ENCODE assay signal across 9 cellular contexts in the genomic region with DNA sequence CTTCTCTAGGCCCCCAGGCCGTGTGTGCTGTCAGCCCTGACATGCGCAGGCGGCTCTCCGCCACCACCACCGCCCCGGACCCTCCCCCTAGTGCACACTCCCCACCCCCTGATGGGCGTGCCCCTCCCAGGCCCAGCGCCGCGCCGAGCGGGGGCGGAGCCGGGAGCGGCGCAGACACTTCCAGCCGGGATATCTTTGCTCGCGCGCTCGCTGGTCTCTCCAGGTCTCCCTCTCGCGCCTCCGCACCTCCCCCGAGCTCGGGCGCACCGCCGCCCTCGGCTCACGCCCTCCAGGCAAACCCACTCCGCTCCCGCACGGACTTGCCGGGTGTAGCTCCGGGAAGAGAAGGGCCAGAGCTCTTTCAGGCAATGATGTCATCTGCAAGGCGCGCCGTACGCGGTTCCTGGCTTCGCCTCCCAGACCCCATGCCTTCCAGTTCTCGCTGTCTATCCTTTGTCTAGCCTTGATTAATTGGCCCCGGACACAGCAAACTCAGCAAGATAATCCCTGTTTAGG. TPM values are rescaled to one million over a fixed set of nuclear protein-coding genes. Genes with fewer than 3 reads are reported as not detected.
DNase-seq lines count a peak whose midpoint lies in the region; ATAC-seq and TF ChIP-seq lines count a peak whose summit lies in the region.
"Had no signal": no experiment of that assay in that cellular context is flagged by ENCODE, and none has a peak within 500 bp of the region (broad histone marks: within the 10 kb centered on the region; RNA-seq: fewer than 3 reads in every experiment).

A gene with protein sequence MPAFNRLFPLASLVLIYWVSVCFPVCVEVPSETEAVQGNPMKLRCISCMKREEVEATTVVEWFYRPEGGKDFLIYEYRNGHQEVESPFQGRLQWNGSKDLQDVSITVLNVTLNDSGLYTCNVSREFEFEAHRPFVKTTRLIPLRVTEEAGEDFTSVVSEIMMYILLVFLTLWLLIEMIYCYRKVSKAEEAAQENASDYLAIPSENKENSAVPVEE (minus strand): TSS at position 59 of the 516 bp plus-strand sequence. CDS start 823 bp downstream, outside the sequence.

- H3K9me3 ChIP-seq in mucosa of stomach (ENCODE audit: control insufficient read depth, low read length): no peaks in the 10 kb centered on the region
- H3K9me3 ChIP-seq in thyroid gland: no peaks in the 10 kb centered on the region

- intact Hi-C loops in thyroid gland (cut with DNase I): no loop called here

- peaks cover 55% of the 10 kb centered on the region for H3K27me3 Mint-ChIP-seq in activated naive CD4-positive, alpha-beta T cell treated with anti-CD3 and anti-CD28 coated beads, Interleukin-2, amount 10 ng/mL, durations not matched to agents 7 days and 5 days

- DNase-seq in activated naive CD4-positive, alpha-beta T cell treated with anti-CD3 and anti-CD28 coated beads, Interleukin-2, amount 10 ng/mL, durations not matched to agents 7 days and 5 days: peak; percentile 50
- DNase-seq in activated naive CD4-positive, alpha-beta T cell treated with Interleukin-2 at 50 U/mL for 16 hours: no peak
- DNase-seq in NCI-H187 (lab: John Stamatoyannopoulos, UW) (peak; percentile 59 to 80), fibroblast of gingiva (ENCODE audit: low read depth) (peak; percentile 6), thyroid gland (peak; percentile 72 to 78)
- DNase-seq in activated CD4-positive, alpha-beta T cell treated with anti-CD3 and anti-CD28 coated beads, Interleukin-2, amount 50 U/mL, for 48 hours: peak; percentile 37 to 51

- no peak within 1 kb of the TSS for H3K27ac Mint-ChIP-seq in activated naive CD4-positive, alpha-beta T cell treated with anti-CD3 and anti-CD28 coated beads, Interleukin-2, amount 10 ng/mL, durations not matched to agents 7 days and 5 days

- H3K9me3 Mint-ChIP-seq in activated naive CD4-positive, alpha-beta T cell treated with anti-CD3 and anti-CD28 coated beads, Interleukin-2, amount 10 ng/mL, durations not matched to agents 7 days and 5 days: peaks cover 12% of the 10 kb centered on the region

- H3K4me1 ChIP-seq in mucosa of stomach (ENCODE audit: control insufficient read depth, insufficient read depth, low read length) (peaks cover 5% of the 10 kb centered on the region), thyroid gland (peaks cover 11 to 13% of the 10 kb centered on the region in 2 donors)

- TF ChIP-seq CTCF in thyroid gland (IDR thresholded peaks at IDR 0.05): no peak

- H3K27ac ChIP-seq in thyroid gland: peak within 1 kb of the TSS; percentile 45 to 69 (median 58)

- peak within 1 kb of the TSS; percentile 66 for H3K4me3 Mint-ChIP-seq in activated naive CD4-positive, alpha-beta T cell treated with anti-CD3 and anti-CD28 coated beads, Interleukin-2, amount 10 ng/mL, durations not matched to agents 7 days and 5 days

- peaks cover 5% of the 10 kb centered on the region for H3K36me3 Mint-ChIP-seq in activated naive CD4-positive, alpha-beta T cell treated with anti-CD3 and anti-CD28 coated beads, Interleukin-2, amount 10 ng/mL, durations not matched to agents 7 days and 5 days

- ATAC-seq in HG02610 (IDR thresholded peaks at IDR 0.05; ENCODE audit: unreplicated experiment): no peak

- 1 to 11% methylated on average over 8 to 37 of the region's 44 CpGs for WGBS in thyroid gland, 2 donors

- H3K27me3 ChIP-seq in mucosa of stomach (ENCODE audit: control insufficient read depth, insufficient read depth, low read length): peaks cover 11% of the 10 kb centered on the region
- no peaks in the 10 kb centered on the region for H3K27me3 ChIP-seq in thyroid gland

- peaks cover 19% of the 10 kb centered on the region for H3K4me1 Mint-ChIP-seq in activated naive CD4-positive, alpha-beta T cell treated with anti-CD3 and anti-CD28 coated beads, Interleukin-2, amount 10 ng/mL, durations not matched to agents 7 days and 5 days

- H3K4me3 ChIP-seq in mucosa of stomach (ENCODE audit: low read length): peak within 1 kb of the TSS; percentile 40
- H3K4me3 ChIP-seq in thyroid gland (replicated peaks in 1 of 3): peak within 1 kb of the TSS; percentile 27 to 66 (median 43)

- peak in 1 of 2 donors; percentile 56 for TF ChIP-seq POLR2A in thyroid gland (IDR thresholded peaks at IDR 0.05)

- peak within 1 kb of the TSS; percentile 40 for H3K9ac ChIP-seq in mucosa of stomach (ENCODE audit: low read length)

- H3K36me3 ChIP-seq in mucosa of stomach (ENCODE audit: control insufficient read depth, insufficient read depth, low read length) (no peaks in the 10 kb centered on the region), thyroid gland (no peaks in the 10 kb centered on the region)

- CTCF ChIA-PET in activated naive CD4-positive, alpha-beta T cell treated with anti-CD3 and anti-CD28 coated beads, Interleukin-2, amount 10 ng/mL, durations not matched to agents 7 days and 5 days (lab: Charles Lee): interaction anchor here (0.6 to 2.0 kb wide), 3 partner anchors 21 to 57 kb away, joined by 3 to 12 read pairs (median 4); no protein-coding TSS in a partner anchor

RNA-seq across cellular contexts. Expression of the gene that starts here (rescaled TPM):
- total RNA-seq in thyroid gland: 10 to 100 TPM in 2 of 4 donors, 1 to 10 TPM in 2; 6.6 to 15.3 (median 9.6) TPM
- total RNA-seq: mononuclear cell had no signal
